Comparison of ENCODE assay signal across 21 cellular contexts in genomic region chr19:50977626-50978025, GRCh38. TPM values are rescaled to one million over a fixed set of nuclear protein-coding genes. Genes with fewer than 3 reads are reported as not detected.
"Had no signal": no experiment of that assay in that cellular context is flagged by ENCODE, and none has a peak within 500 bp of the region (broad histone marks: within the 10 kb centered on the region; RNA-seq: fewer than 3 reads in every experiment).

No MANE protein-coding gene starts in this region.

- H2AFZ ChIP-seq: parathyroid adenoma had no signal

- H3K36me3 ChIP-seq: heart right ventricle had no signal

- H3K79me2 ChIP-seq: parathyroid adenoma had no signal

- ATAC-seq: esophagus mucosa; heart right ventricle; natural killer cell treated with Interleukin-12 subunit alpha and Interleukin-12 subunit beta and Interleukin-15 and Interleukin-18, amount 100 ng/mL, for 72 hours; psoas muscle had no signal

- H3K9me3 Mint-ChIP-seq: natural killer cell treated with Interleukin-12 subunit alpha and Interleukin-12 subunit beta and Interleukin-15 and Interleukin-18, amount 100 ng/mL, for 72 hours; type B pancreatic cell had no signal

- H3K36me3 Mint-ChIP-seq: natural killer cell treated with Interleukin-12 subunit alpha and Interleukin-12 subunit beta and Interleukin-15 and Interleukin-18, amount 100 ng/mL, for 72 hours; type B pancreatic cell had no signal

- H3K9ac ChIP-seq: parathyroid adenoma had no signal

- H3K4me3 Mint-ChIP-seq: natural killer cell treated with Interleukin-12 subunit alpha and Interleukin-12 subunit beta and Interleukin-15 and Interleukin-18, amount 100 ng/mL, for 72 hours; type B pancreatic cell had no signal

- DNase-seq: cortex of kidney; dorsolateral prefrontal cortex; effector CD8-positive, alpha-beta T cell; heart right ventricle; kidney glomerular epithelial cell; psoas muscle; small intestine; stimulated activated CD4-positive, alpha-beta T cell treated with anti-CD3 and anti-CD28 coated beads, Interleukin-12 subunit alpha, Interleukin-12 subunit beta, amount 100 ng/mL, for 4 hours; stimulated activated naive CD4-positive, alpha-beta T cell treated with Interleukin-2 at 50 U/mL for 16 hours had no signal

- H3K9me3 ChIP-seq: heart right ventricle, psoas muscle had no signal

- H3K27ac Mint-ChIP-seq: natural killer cell treated with Interleukin-12 subunit alpha and Interleukin-12 subunit beta and Interleukin-15 and Interleukin-18, amount 100 ng/mL, for 72 hours; type B pancreatic cell had no signal

- FAIRE-seq: endometrium, frontal cortex, islet of Langerhans, small intestine, urothelium cell line had no signal

- H3K4me1 ChIP-seq: heart right ventricle, parathyroid adenoma, psoas muscle had no signal

- H3K27ac ChIP-seq: dorsolateral prefrontal cortex, heart right ventricle, parathyroid adenoma, psoas muscle had no signal

- H3K4me3 ChIP-seq: dorsolateral prefrontal cortex, heart right ventricle, psoas muscle had no signal

RNA-seq across cellular contexts. Expression of gene KLK7, which starts 6.1 kb away (rescaled TPM):
- total RNA-seq: fibroblast of lung; frontal cortex; heart right ventricle; liver; lung microvascular endothelial cell; natural killer cell treated with Interleukin-12 subunit alpha and Interleukin-12 subunit beta and Interleukin-15 and Interleukin-18, amount 100 ng/mL, for 72 hours; psoas muscle had no signal
- polyA plus RNA-seq: fibroblast of lung, liver, psoas muscle had no signal

RNA-seq across cellular contexts. Expression of gene KLK6, which starts 8.2 kb away (rescaled TPM):
- total RNA-seq: fibroblast of lung; frontal cortex; heart right ventricle; liver; lung microvascular endothelial cell; natural killer cell treated with Interleukin-12 subunit alpha and Interleukin-12 subunit beta and Interleukin-15 and Interleukin-18, amount 100 ng/mL, for 72 hours; omental fat pad; psoas muscle had no signal
- polyA plus RNA-seq: fibroblast of lung, heart right ventricle, liver had no signal

RNA-seq across cellular contexts. Expression of gene KLK8, which starts 23.8 kb away (rescaled TPM):
- total RNA-seq: fibroblast of lung; frontal cortex; heart right ventricle; liver; lung microvascular endothelial cell; natural killer cell treated with Interleukin-12 subunit alpha and Interleukin-12 subunit beta and Interleukin-15 and Interleukin-18, amount 100 ng/mL, for 72 hours; psoas muscle had no signal
- polyA plus RNA-seq: fibroblast of lung, heart right ventricle, liver had no signal

RNA-seq across cellular contexts. Expression of gene KLK5, which starts 24.8 kb away (rescaled TPM):
- total RNA-seq: fibroblast of lung; frontal cortex; heart right ventricle; liver; lung microvascular endothelial cell; natural killer cell treated with Interleukin-12 subunit alpha and Interleukin-12 subunit beta and Interleukin-15 and Interleukin-18, amount 100 ng/mL, for 72 hours; psoas muscle had no signal
- polyA plus RNA-seq: heart right ventricle, liver had no signal

RNA-seq across cellular contexts. Expression of gene KLK10, which starts 41.9 kb away (rescaled TPM):
- total RNA-seq: fibroblast of lung; frontal cortex; liver; lung microvascular endothelial cell; natural killer cell treated with Interleukin-12 subunit alpha and Interleukin-12 subunit beta and Interleukin-15 and Interleukin-18, amount 100 ng/mL, for 72 hours; psoas muscle had no signal
